1 cellular context compared by ENCODE assay signal in the genomic region with DNA sequence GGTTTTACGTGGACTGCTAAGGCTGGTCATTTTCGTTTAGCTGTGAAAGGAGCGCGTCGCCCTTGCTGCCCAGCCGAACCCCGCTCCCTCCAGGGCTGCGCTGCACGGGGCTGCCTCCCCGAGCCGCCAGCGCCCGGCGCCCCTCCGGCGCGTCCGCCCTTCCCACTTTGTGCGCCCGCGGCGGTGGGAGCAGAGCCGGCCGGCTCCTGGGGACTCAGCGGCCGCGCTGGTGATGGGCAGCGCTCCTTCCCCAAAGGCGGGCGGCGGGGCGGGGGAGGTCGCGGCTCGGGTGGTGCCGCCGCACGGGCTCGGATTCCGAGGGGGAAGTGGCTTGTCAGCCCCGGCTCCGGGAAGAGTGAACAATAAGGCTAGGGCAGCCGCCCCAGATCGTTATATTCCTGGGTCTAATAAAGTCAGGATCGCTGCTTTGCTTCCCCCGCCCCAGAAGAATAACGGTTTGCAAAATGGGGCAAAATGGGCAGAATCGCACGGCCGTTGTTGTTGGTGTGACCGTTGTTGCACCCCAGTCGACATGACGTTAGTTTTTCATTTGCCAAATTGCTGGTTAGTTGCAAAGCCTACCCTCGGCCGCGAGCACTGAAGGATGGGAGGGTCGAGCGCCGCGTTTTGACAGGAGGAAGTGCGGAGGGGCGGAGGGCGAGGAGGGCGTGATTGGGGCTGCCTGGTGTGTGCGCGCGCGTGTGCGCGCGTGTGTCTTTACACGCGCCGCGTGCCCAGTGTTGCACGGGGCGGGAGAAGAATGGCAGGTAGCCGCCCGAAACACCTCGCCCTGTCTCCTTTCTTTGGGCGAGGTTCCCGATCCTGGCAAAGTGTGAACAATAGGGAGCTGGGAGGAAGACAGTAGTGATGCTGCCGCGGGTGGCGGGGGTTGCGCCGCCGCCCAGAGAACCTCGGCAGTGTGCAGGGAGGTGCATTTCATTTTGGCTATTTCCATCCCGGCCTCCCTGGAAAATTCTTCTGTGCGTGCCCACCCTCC.
A peak's percentile ranks its signal among the peaks of the same experiment; 100 is the strongest.
TF ChIP-seq lines count a peak whose summit lies in the region.

No MANE protein-coding gene starts in this region.

TF ChIP-seq in H1, 55 proteins besides CTCF, POLR2A, EP300 and RAD21 (continued from another document):
- TF ChIP-seq, protein P1, sequence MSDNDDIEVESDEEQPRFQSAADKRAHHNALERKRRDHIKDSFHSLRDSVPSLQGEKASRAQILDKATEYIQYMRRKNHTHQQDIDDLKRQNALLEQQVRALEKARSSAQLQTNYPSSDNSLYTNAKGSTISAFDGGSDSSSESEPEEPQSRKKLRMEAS (IDR thresholded peaks at IDR 0.05) = peak; percentile 24; the same call in 1 of the 2 replicates
- peak; percentile 41 for TF ChIP-seq EZH2 (IDR thresholded peaks at IDR 0.05; ENCODE audit: low read depth, low read length, severe bottlenecking)
- TF ChIP-seq HDAC2 (IDR thresholded peaks at IDR 0.05; ENCODE audit: borderline replicate concordance in 1 of 2, low read depth in 2 of 2, low read length in 2 of 2) = peak in 1 of 2 experiments; percentile 49; a peak in 1 of 4 replicates
- TF ChIP-seq SIRT6 (IDR thresholded peaks at IDR 0.05; ENCODE audit: low read length) = no peak
- no peak for TF ChIP-seq PHF8 (conservative IDR thresholded peaks at IDR 0.05; ENCODE audit: low read depth, low read length)
- peak; percentile 62 for TF ChIP-seq KDM4A (IDR thresholded peaks at IDR 0.05; ENCODE audit: low read depth, low read length, severe bottlenecking)
- no peak for TF ChIP-seq KDM5A (IDR thresholded peaks at IDR 0.05; ENCODE audit: low read length)
